ENCODE assay signal across 14 cellular contexts in the genomic region with DNA sequence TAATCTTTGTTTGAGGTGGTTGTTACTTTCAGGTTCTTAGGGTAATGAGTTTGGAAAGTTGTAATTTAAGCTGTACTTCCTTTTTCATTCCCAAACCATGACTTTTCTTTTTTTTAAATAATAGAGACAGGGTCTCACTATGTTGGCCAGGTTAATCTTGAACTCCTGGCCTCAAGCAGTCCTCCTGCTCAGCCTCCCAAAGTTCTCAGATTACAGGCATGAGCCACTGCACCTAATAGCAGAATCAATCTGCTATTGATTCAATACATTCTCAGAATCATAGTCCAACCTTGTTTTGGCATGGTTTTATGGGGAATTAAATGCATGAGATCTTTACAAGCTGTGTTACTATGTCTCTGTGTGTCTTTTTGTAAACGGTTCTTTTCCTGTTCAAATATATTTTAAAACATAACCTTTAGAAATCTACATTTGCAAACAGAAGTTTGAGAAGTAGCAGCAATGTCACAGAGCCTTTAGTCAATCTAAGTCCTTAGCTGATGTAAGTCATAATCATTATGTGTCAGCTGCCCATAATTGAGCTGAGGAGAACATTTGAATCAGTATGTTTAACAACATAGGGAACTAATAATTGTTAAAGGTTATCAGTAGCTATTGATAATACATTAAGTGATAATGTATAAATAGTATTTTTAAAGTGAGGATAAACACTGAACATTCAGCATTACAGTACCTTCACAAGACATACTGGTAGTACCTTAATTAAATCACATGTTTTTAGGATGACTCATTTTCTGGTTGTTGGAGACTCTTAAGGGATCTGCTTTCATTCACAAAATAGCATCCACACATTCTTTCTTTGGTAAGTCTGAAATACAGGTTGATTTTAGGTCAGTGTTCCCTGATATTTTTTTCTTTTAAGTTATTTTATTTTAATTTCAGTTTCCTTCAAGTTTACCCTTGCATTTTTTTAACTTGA. TPM values are rescaled to one million over a fixed set of nuclear protein-coding genes. Genes with fewer than 3 reads are reported as not detected.
A peak's percentile ranks its signal among the peaks of the same experiment; 100 is the strongest.
DNase-seq lines count a peak whose midpoint lies in the region; ATAC-seq lines count a peak whose summit lies in the region.
"Had no signal": no experiment of that assay in that cellular context is flagged by ENCODE, and none has a peak within 500 bp of the region (broad histone marks: within the 10 kb centered on the region; RNA-seq: fewer than 3 reads in every experiment).

No MANE protein-coding gene starts in this region.

- H3K27me3 ChIP-seq in HUES6 (ENCODE audit: control insufficient read depth, insufficient read depth, low read length): no peaks in the 10 kb centered on the region

- H3K36me3 ChIP-seq in HUES6 (ENCODE audit: control insufficient read depth, insufficient read depth, low read length): no peaks in the 10 kb centered on the region

- ATAC-seq in HG02970 (IDR thresholded peaks at IDR 0.05; ENCODE audit: low FRiP score, unreplicated experiment) (no peak), esophagus mucosa (no peak)

- DNase-seq in Daoy (ENCODE audit: low read depth) (peak; percentile 5), astrocyte of the hippocampus (ENCODE audit: low read depth, low spot score) (peak; percentile 68), kidney tubule cell (ENCODE audit: low spot score) (peak; percentile 55), NCI-H82 (lab: John Stamatoyannopoulos, UW) (no peak), G401 (ENCODE audit: low spot score) (no peak)
- DNase-seq: effector CD8-positive, alpha-beta T cell; H9; left cardiac atrium; NCI-H1092; psoas muscle; WERI-Rb-1 had no signal

- peak overlapping the region; percentile 93 for H3K27ac ChIP-seq in HUES6 (ENCODE audit: low read depth, low read length)
- H3K27ac ChIP-seq: psoas muscle, WERI-Rb-1 had no signal

- H3K4me1 ChIP-seq in HUES6 (ENCODE audit: control insufficient read depth, insufficient read depth, low read length): peaks cover 42% of the 10 kb centered on the region

- peak overlapping the region; percentile 13; the same call in 1 of the 2 replicates for H3K4me3 ChIP-seq in HUES6 (ENCODE audit: low read depth, low read length)
- H3K4me3 ChIP-seq: psoas muscle had no signal

- H3K9me3 ChIP-seq in HUES6 (ENCODE audit: control insufficient read depth, insufficient read depth, low read depth, low read length): no peaks in the 10 kb centered on the region
- H3K9me3 ChIP-seq: psoas muscle had no signal

- H3K9ac ChIP-seq in HUES6 (ENCODE audit: low read length): peak overlapping the region; percentile 13

- in situ Hi-C loops in G401 (cut with HindIII; ENCODE audit: low sequenced_read_pairs): no loop called here

RNA-seq across cellular contexts. Expression of a gene that starts 8.8 kb away (rescaled TPM):
- 7.9 and 12.9 TPM in 2 replicates for total RNA-seq in Daoy (2014; rRNA removed; shearing (Covaris generic))
- 7.9 and 10.1 TPM in 2 replicates for total RNA-seq in G401 (2014; rRNA removed; shearing (Covaris generic))
- 7.6 TPM for total RNA-seq in esophagus mucosa

Comparison
In these comparisons a context has a peak if more than half of its experiments do, and no peak if none do; other contexts are left out.
1. DNase-seq: peak in Daoy (single experiment), astrocyte of the hippocampus (single experiment) and kidney tubule cell (single experiment); none in NCI-H82 (single experiment) and G401 (single experiment).